Comparison of ENCODE assay signal across 9 cellular contexts in genomic region chr6:36592221-36592655, GRCh38. TPM values are rescaled to one million over a fixed set of nuclear protein-coding genes. Genes with fewer than 3 reads are reported as not detected.
DNase-seq lines count a peak whose midpoint lies in the region; ATAC-seq and TF ChIP-seq lines count a peak whose summit lies in the region.
"Had no signal": no experiment of that assay in that cellular context is flagged by ENCODE, and none has a peak within 500 bp of the region (broad histone marks: within the 10 kb centered on the region; RNA-seq: fewer than 3 reads in every experiment).

No MANE protein-coding gene starts in this region.

- H3K27ac Mint-ChIP-seq in CD8-positive, alpha-beta memory T cell, result peak overlapping the region; percentile 93 to 100 (median 96)
- H3K27ac Mint-ChIP-seq in endothelial cell (ENCODE audit: unreplicated experiment), result peak overlapping the region; percentile 62

- TF ChIP-seq EP300 in upper lobe of left lung (IDR thresholded peaks at IDR 0.05), result no peak

- H3K9me3 Mint-ChIP-seq in CD8-positive, alpha-beta memory T cell, result peaks cover 0 to 3% (median 0%) of the 10 kb centered on the region in 5 donors
- no peaks in the 10 kb centered on the region for H3K9me3 Mint-ChIP-seq in endothelial cell (ENCODE audit: unreplicated experiment)

- DNase-seq in CD8-positive, alpha-beta memory T cell, result peak in 2 of 5 donors; percentile 10 to 40
- DNase-seq in Jurkat, Clone E6-1 (ENCODE audit: low read depth, low spot score), result peak; percentile 78
- DNase-seq in endothelial cell (ENCODE audit: low spot score), result no peak
- DNase-seq in stimulated activated CD4-positive, alpha-beta T cell treated with anti-CD3 and anti-CD28 coated beads, Interleukin-15, amount 100 ng/mL, for 24 hours, result no peak
- DNase-seq in NCI-H748 treated with DMSO at 0.1 percent for 48 hours (lab: John Stamatoyannopoulos, UW), result no peak
- DNase-seq in stimulated activated CD4-positive, alpha-beta T cell treated with anti-CD3 and anti-CD28 coated beads, Interleukin-2, amount 100 ng/mL, for 24 hours, result no peak
- no peak for DNase-seq in upper lobe of left lung

- H3K27me3 Mint-ChIP-seq in CD8-positive, alpha-beta memory T cell, result peaks cover 0 to 8% of the 10 kb centered on the region in 2 donors
- peaks cover 22% of the 10 kb centered on the region for H3K27me3 Mint-ChIP-seq in endothelial cell (ENCODE audit: unreplicated experiment)

- peak overlapping the region; percentile 63 to 86 (median 78) for H3K4me3 Mint-ChIP-seq in CD8-positive, alpha-beta memory T cell
- H3K4me3 Mint-ChIP-seq in endothelial cell (ENCODE audit: unreplicated experiment), result peak overlapping the region; percentile 49

- no peaks in the 10 kb centered on the region for H3K27me3 ChIP-seq in CD8-positive, alpha-beta memory T cell (ENCODE audit: insufficient read depth, low read length, poor library complexity, severe bottlenecking)
- no peaks in the 10 kb centered on the region for H3K27me3 ChIP-seq in upper lobe of left lung

- CTCF ChIA-PET in CD8-positive, alpha-beta memory T cell (lab: Charles Lee), result interaction anchor here (1.8 kb wide), 1 partner anchor 48 kb away, joined by 5 read pairs; no protein-coding TSS in a partner anchor

- POLR2A ChIA-PET in CD8-positive, alpha-beta memory T cell (lab: Charles Lee), result interaction anchor here (0.5 to 1.1 kb wide), 3 partner anchors 9 to 37 kb away, joined by 4 to 9 read pairs (median 4); no protein-coding TSS in a partner anchor

- no peak for TF ChIP-seq POLR2A in upper lobe of left lung (IDR thresholded peaks at IDR 0.05)

- peak; percentile 43 for ATAC-seq in GM19395 (IDR thresholded peaks at IDR 0.05; ENCODE audit: unreplicated experiment)
- ATAC-seq in upper lobe of left lung (ENCODE audit: low FRiP score in 2 of 2), result no peak
- ATAC-seq: SK-N-SH treated with all-trans-retinoic acid at 6 μM for 48 hours had no signal

- peaks cover 20% of the 10 kb centered on the region for H3K4me1 ChIP-seq in CD8-positive, alpha-beta memory T cell (ENCODE audit: insufficient read depth, low read length)
- peaks cover 6 to 21% (median 14%) of the 10 kb centered on the region in 4 donors for H3K4me1 ChIP-seq in upper lobe of left lung

- 80 to 82% methylated on average over 12 of the region's 12 CpGs for WGBS in upper lobe of left lung, 2 donors

- no peak overlapping the region for H3K4me3 ChIP-seq in CD8-positive, alpha-beta memory T cell (ENCODE audit: low read length)
- peak overlapping the region; percentile 9 for H3K4me3 ChIP-seq in Jurkat, Clone E6-1 (ENCODE audit: low read length)
- H3K4me3 ChIP-seq in upper lobe of left lung, result no peak overlapping the region

- H3K36me3 ChIP-seq in CD8-positive, alpha-beta memory T cell (ENCODE audit: insufficient read depth, low read length), result peaks cover 8% of the 10 kb centered on the region
- peaks cover 3 to 11% (median 6%) of the 10 kb centered on the region in 4 donors for H3K36me3 ChIP-seq in upper lobe of left lung

- no peak overlapping the region for H3K27ac ChIP-seq in CD8-positive, alpha-beta memory T cell (ENCODE audit: low read depth, low read length)
- H3K27ac ChIP-seq in upper lobe of left lung, result no peak overlapping the region

- peaks cover 15 to 34% (median 20%) of the 10 kb centered on the region in 3 donors for H3K36me3 Mint-ChIP-seq in CD8-positive, alpha-beta memory T cell
- peaks cover 32% of the 10 kb centered on the region for H3K36me3 Mint-ChIP-seq in endothelial cell (ENCODE audit: low read depth, unreplicated experiment)

- H3K9me3 ChIP-seq in CD8-positive, alpha-beta memory T cell (ENCODE audit: low read length), result no peaks in the 10 kb centered on the region
- H3K9me3 ChIP-seq in upper lobe of left lung, result no peaks in the 10 kb centered on the region

- TF ChIP-seq CTCF in endothelial cell (IDR thresholded peaks at IDR 0.05; ENCODE audit: unreplicated experiment) (no peak), upper lobe of left lung (IDR thresholded peaks at IDR 0.05) (no peak)

- peaks cover 20 to 39% (median 33%) of the 10 kb centered on the region in 3 donors for H3K4me1 Mint-ChIP-seq in CD8-positive, alpha-beta memory T cell
- H3K4me1 Mint-ChIP-seq in endothelial cell (ENCODE audit: unreplicated experiment), result peaks cover 30% of the 10 kb centered on the region

RNA-seq across cellular contexts. Expression of gene SRSF3, which starts 1.9 kb away (rescaled TPM):
- total RNA-seq in CD8-positive, alpha-beta memory T cell, result 100 to 1,000 TPM; 572 to 579 TPM
- 370 TPM for polyA plus RNA-seq in CD8-positive, alpha-beta memory T cell
- polyA plus RNA-seq in Jurkat, Clone E6-1 (2012; ENCODE audit: insufficient read depth, insufficient read length), result 867 TPM
- total RNA-seq in endothelial cell (ENCODE audit: unreplicated experiment) (289 TPM), upper lobe of left lung (100 to 1,000 TPM in 5 of 6 donors, 10 to 100 TPM in 1; 61.5 to 220 (median 167) TPM)

RNA-seq across cellular contexts. Expression of gene STK38, which starts 45.0 kb away (rescaled TPM):
- 10 to 100 TPM; 44.9 to 47.6 TPM for total RNA-seq in CD8-positive, alpha-beta memory T cell
- polyA plus RNA-seq in CD8-positive, alpha-beta memory T cell, result 110 TPM
- polyA plus RNA-seq in Jurkat, Clone E6-1 (2012; ENCODE audit: insufficient read depth, insufficient read length), result 27.3 TPM
- 41.4 TPM for total RNA-seq in endothelial cell (ENCODE audit: unreplicated experiment)
- total RNA-seq in upper lobe of left lung, result 10 to 100 TPM; 15.1 to 47.1 (median 30.4) TPM
